23 cellular contexts compared by ENCODE assay signal in the genomic region with DNA sequence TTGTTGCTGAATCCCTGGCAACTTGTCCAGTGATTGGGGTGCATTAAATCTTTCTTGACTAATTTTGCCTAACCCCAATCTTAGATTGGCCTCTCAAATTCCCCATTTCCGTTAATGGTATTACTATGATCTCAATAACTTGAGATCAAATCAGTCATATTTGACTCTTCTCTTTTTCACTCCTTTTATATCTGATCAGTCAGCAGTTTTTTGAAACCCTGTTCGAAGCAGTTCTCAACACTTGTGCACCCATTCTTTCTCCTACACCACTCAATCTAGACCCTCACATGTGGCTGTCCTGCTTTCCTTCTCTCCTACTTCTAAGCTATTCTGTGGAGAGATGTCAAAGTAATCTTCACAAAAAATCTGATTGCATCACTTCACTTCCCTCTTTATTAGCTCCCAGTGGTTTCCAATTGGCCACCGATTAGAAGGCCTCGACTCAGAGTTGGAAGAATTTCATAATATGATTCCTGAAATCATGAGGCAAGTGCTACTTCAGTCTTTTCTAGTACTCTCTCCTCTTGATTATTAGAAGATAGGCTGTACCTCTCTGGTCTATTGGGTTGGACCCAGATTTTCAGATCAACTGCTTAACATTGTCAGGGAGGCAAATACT.
DNase-seq lines count a peak whose midpoint lies in the region; ATAC-seq and TF ChIP-seq lines count a peak whose summit lies in the region.
"Had no signal": no experiment of that assay in that cellular context is flagged by ENCODE, and none has a peak within 500 bp of the region (broad histone marks: within the 10 kb centered on the region; RNA-seq: fewer than 3 reads in every experiment).

No MANE protein-coding gene starts in this region.

- H3K9me3 ChIP-seq in fibroblast of lung (ENCODE audit: control insufficient read depth, insufficient read depth, low read depth, low read length) (no peaks in the 10 kb centered on the region), gastrocnemius medialis (no peaks in the 10 kb centered on the region)
- H3K9me3 ChIP-seq: ascending aorta, Peyer's patch, prostate gland, upper lobe of left lung had no signal

- H3K36me3 ChIP-seq in fibroblast of lung (ENCODE audit: control insufficient read depth, insufficient read depth, low read length) = no peaks in the 10 kb centered on the region
- H3K36me3 ChIP-seq in gastrocnemius medialis = no peaks in the 10 kb centered on the region
- H3K36me3 ChIP-seq: ascending aorta, Peyer's patch, prostate gland, upper lobe of left lung had no signal

- no peaks in the 10 kb centered on the region for H4K20me1 ChIP-seq in fibroblast of lung (ENCODE audit: control insufficient read depth, extremely low read depth, insufficient read depth, low read length)

- in situ Hi-C loops in gastrocnemius medialis (cut with MboI; ENCODE audit: low sequenced_read_pairs in 4 of 4) = no loop called here

- no peak overlapping the region for H2AFZ ChIP-seq in fibroblast of lung (ENCODE audit: low read length)

- TF ChIP-seq CTCF in NB4 (IDR thresholded peaks at IDR 0.05; ENCODE audit: low read depth, low read length) (no peak), fibroblast of lung (conservative IDR thresholded peaks at IDR 0.05 in 1 of 2, IDR thresholded peaks at IDR 0.05 in 1 of 2; ENCODE audit: low read depth in 1 of 2, low read length in 2 of 2) (no peak), gastrocnemius medialis (IDR thresholded peaks at IDR 0.05 in 4 of 5, conservative IDR thresholded peaks at IDR 0.05 in 1 of 5) (no peak)

- H3K4me1 ChIP-seq in fibroblast of lung (ENCODE audit: control insufficient read depth, extremely low read depth, insufficient read depth, low read length) (no peaks in the 10 kb centered on the region), gastrocnemius medialis (no peaks in the 10 kb centered on the region)
- H3K4me1 ChIP-seq: ascending aorta, Peyer's patch, prostate gland had no signal

- H3K4me2 ChIP-seq in fibroblast of lung (ENCODE audit: extremely low read depth, insufficient read depth, low read length) = no peak overlapping the region

- DNase-seq in SKM-1 treated with dmso at 0.1 percent for 144 hours (lab: John Stamatoyannopoulos, UW; ENCODE audit: unreplicated experiment) (peak; percentile 33), SKM-1 (lab: John Stamatoyannopoulos, UW; ENCODE audit: unreplicated experiment) (no peak), NB4 (ENCODE audit: low read depth) (peak; percentile 86), fibroblast of lung (ENCODE audit: low read depth in 2 of 2) (peak; percentile 4 to 36), gastrocnemius medialis (peak in 1 of 2 donors; percentile 11), T1000 (lab: John Stamatoyannopoulos, UW) (no peak), posterior cingulate gyrus (no peak)
- DNase-seq: 8988T; activated naive CD4-positive, alpha-beta T cell; activated T-cell treated with anti-CD3 and anti-CD28 coated beads for 4 hours; CD4-positive, alpha-beta memory T cell; DMS79 treated with DMSO at 0.1 percent for 48 hours; NCI-H1092; NCI-H2107; NCI-H69; nephron progenitor cell; Peyer's patch; SW 1271 had no signal

- ATAC-seq in gastrocnemius medialis (peak; percentile 56 to 71), HG02763 (IDR thresholded peaks at IDR 0.05; ENCODE audit: unreplicated experiment) (no peak)
- ATAC-seq: stimulated activated memory B cell treated with anti-CD40 and anti-IgM and Interleukin-4, amounts not matched to agents 10 μg/mL and 1 μg/mL and 100 μg/mL, for 72 hours had no signal

- H3K4me3 ChIP-seq in NB4 (ENCODE audit: low read depth, low read length) (no peak overlapping the region), fibroblast of lung (replicated peaks in 1 of 4; ENCODE audit: control extremely low read depth in 1 of 4, insufficient read depth in 1 of 4, low read depth in 3 of 4, low read length in 4 of 4) (no peak overlapping the region), gastrocnemius medialis (no peak overlapping the region)
- H3K4me3 ChIP-seq: ascending aorta, Peyer's patch, prostate gland, upper lobe of left lung had no signal

- H3K27ac ChIP-seq in fibroblast of lung (ENCODE audit: insufficient read depth, low read length) = no peak overlapping the region
- no peak overlapping the region for H3K27ac ChIP-seq in gastrocnemius medialis
- H3K27ac ChIP-seq: ascending aorta, Peyer's patch, prostate gland had no signal

- no peak for TF ChIP-seq POLR2A in NB4 (IDR thresholded peaks at IDR 0.05; ENCODE audit: extremely low read depth, insufficient read length)
- no peak for TF ChIP-seq POLR2A in gastrocnemius medialis (IDR thresholded peaks at IDR 0.05)

- H3K27me3 ChIP-seq in fibroblast of lung (ENCODE audit: control insufficient read depth, insufficient read depth, low read length) (peaks cover 4% of the 10 kb centered on the region), gastrocnemius medialis (no peaks in the 10 kb centered on the region)
- H3K27me3 ChIP-seq: ascending aorta, Peyer's patch, upper lobe of left lung had no signal

- no peaks in the 10 kb centered on the region for H3K79me2 ChIP-seq in fibroblast of lung (ENCODE audit: control insufficient read depth, insufficient read depth, low read length)

- intact Hi-C loops in gastrocnemius medialis (cut with DNase I; ENCODE audit: low total_unique reads) = no loop called here
- intact Hi-C loops in posterior cingulate gyrus (cut with DNase I) = no loop called here

- H3K9ac ChIP-seq in fibroblast of lung (ENCODE audit: insufficient read depth, low read length) = no peak overlapping the region

Comparison
In these comparisons a context has a peak if more than half of its experiments do, and no peak if none do; other contexts are left out.
1. DNase-seq: peak in SKM-1 treated with dmso at 0.1 percent for 144 hours (single experiment), NB4 (single experiment) and fibroblast of lung (2 of 2); none in SKM-1 (single experiment), T1000 (single experiment) and posterior cingulate gyrus (0 of 10).